ENCODE assay signal across 8 cellular contexts in genomic region chr1:93909146-93910050, GRCh38. TPM values are rescaled to one million over a fixed set of nuclear protein-coding genes. Genes with fewer than 3 reads are reported as not detected.
DNase-seq lines count a peak whose midpoint lies in the region; TF ChIP-seq lines count a peak whose summit lies in the region.

GCLM (minus strand) TSS chr1:93909430; CDS start chr1:93909163, 267 bp downstream.

- H3K27ac ChIP-seq in MM.1S (ENCODE audit: low read length) (peak within 1 kb of the TSS; percentile 39; the same call in 1 of the 2 replicates), SK-N-MC (no peak within 1 kb of the TSS), testis (peak within 1 kb of the TSS; percentile 56 to 88)

- H3K36me3 ChIP-seq in MM.1S (replicated peaks; ENCODE audit: insufficient read depth, low read length) (no peaks in the 10 kb centered on the region), SK-N-MC (ENCODE audit: insufficient read depth, low read length) (no peaks in the 10 kb centered on the region), testis (ENCODE audit: low read depth, missing control alignments) (no peaks in the 10 kb centered on the region)

- H3K9ac ChIP-seq in MM.1S (ENCODE audit: low read length) (peak within 1 kb of the TSS; percentile 50; the same call in 1 of the 2 replicates), SK-N-MC (ENCODE audit: insufficient read length) (peak within 1 kb of the TSS; percentile 83)

- H3K4me2 ChIP-seq in MM.1S (ENCODE audit: low read depth, low read length): peak within 1 kb of the TSS; percentile 68

- H2AFZ ChIP-seq in MM.1S (ENCODE audit: low read length): peak within 1 kb of the TSS; percentile 74

- 0 to 1% methylated on average over 30 to 63 of the region's 102 CpGs for WGBS in testis, 2 donors

- H3K4me1 ChIP-seq in MM.1S (ENCODE audit: low read length) (no peaks in the 10 kb centered on the region), testis (peaks cover 9% of the 10 kb centered on the region)

- no peaks in the 10 kb centered on the region for H3K9me2 ChIP-seq in MM.1S (replicated peaks; ENCODE audit: insufficient read depth, low read length)

- TF ChIP-seq CTCF in MM.1S (IDR thresholded peaks at IDR 0.05; ENCODE audit: low read length) (peak; percentile 45), testis (IDR thresholded peaks at IDR 0.05) (peak; percentile 89 to 95 (median 93))

- H3K4me3 ChIP-seq in MM.1S (ENCODE audit: low read length) (peak within 1 kb of the TSS; percentile 63), SK-N-MC (peak within 1 kb of the TSS; percentile 92), testis (peak within 1 kb of the TSS; percentile 75 to 92)

- no peak for TF ChIP-seq POLR2A in testis (IDR thresholded peaks at IDR 0.05)

- no peaks in the 10 kb centered on the region for H4K20me1 ChIP-seq in MM.1S (ENCODE audit: insufficient read depth, low read length)

- no peaks in the 10 kb centered on the region; the same call in 1 of the 2 replicates for H3F3A ChIP-seq in MM.1S (ENCODE audit: insufficient read depth, low read length)

- peaks cover 25% of the 10 kb centered on the region for H3K79me2 ChIP-seq in MM.1S (ENCODE audit: low read length)

- H3K9me3 ChIP-seq in MM.1S (replicated peaks; ENCODE audit: insufficient read depth, low read length) (no peaks in the 10 kb centered on the region), SK-N-MC (ENCODE audit: low read depth, low read length) (no peaks in the 10 kb centered on the region), testis (no peaks in the 10 kb centered on the region)

- peak; percentile 86 for DNase-seq in GM04504 (ENCODE audit: low read depth)
- peak; percentile 94 for DNase-seq in HCEC 1CT
- peak; percentile 72 for DNase-seq in MM.1S
- DNase-seq in SK-N-MC (ENCODE audit: low read depth, low spot score): peak; percentile 34
- peak; percentile 92 for DNase-seq in activated naive CD4-positive, alpha-beta T cell treated with anti-CD3 and anti-CD28 coated beads, Interleukin-2, amount 50 U/mL, for 16 hours
- no peak for DNase-seq in glomerular endothelial cell (ENCODE audit: extremely low read depth, low read depth, low spot score)
- peak; percentile 84 for DNase-seq in occipital lobe (lab: John Stamatoyannopoulos, UW)
- peak; percentile 92 for DNase-seq in testis

- intact Hi-C loops in testis (cut with DNase I; ENCODE audit: low total_unique reads): no loop called here

- H3K27me3 ChIP-seq in MM.1S (replicated peaks; ENCODE audit: insufficient read depth, low read length) (no peaks in the 10 kb centered on the region), testis (no peaks in the 10 kb centered on the region)

RNA-seq across cellular contexts. Expression of gene GCLM, which starts in this region (rescaled TPM):
- 18.3 and 21.7 TPM in 2 replicates for total RNA-seq in glomerular endothelial cell
- 13.3 TPM for total RNA-seq in occipital lobe
- 1 to 10 TPM; 4.9 to 5.2 TPM for total RNA-seq in testis
- polyA plus RNA-seq in testis (ENCODE audit: insufficient read depth, low read depth, low replicate concordance): 11.8 TPM
